ENCODE assay signal across 31 cellular contexts in the genomic region with DNA sequence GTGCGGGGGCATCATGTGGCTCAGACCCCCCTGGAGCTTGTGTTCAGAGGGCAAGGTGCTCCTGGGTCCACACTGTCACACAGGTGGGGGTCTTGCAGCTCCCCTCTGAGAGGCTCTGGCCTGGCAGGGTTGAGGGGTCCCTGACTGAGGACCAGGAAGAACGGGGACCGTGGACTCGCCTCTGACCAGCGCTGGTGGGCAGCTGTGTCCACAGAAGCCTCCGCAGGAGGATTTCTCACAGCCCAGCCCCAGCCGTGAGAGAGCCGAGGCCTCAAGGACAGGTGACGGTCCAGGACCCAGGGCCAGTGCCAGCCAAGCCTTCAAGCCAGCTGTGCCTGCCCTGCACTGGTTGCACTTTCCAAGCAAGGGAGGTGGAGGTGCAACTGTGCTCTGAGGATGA.
"Had no signal": no experiment of that assay in that cellular context is flagged by ENCODE, and none has a peak within 500 bp of the region (broad histone marks: within the 10 kb centered on the region; RNA-seq: fewer than 3 reads in every experiment).

No MANE protein-coding gene starts in this region.

- H3K27ac Mint-ChIP-seq: activated B cell treated with CpG ODN at 0.5 μM for 24 hours; activated CD4-positive, alpha-beta memory T cell treated with anti-CD3 and anti-CD28 coated beads for 36 hours; activated naive CD4-positive, alpha-beta T cell treated with anti-CD3 and anti-CD28 coated beads for 36 hours; activated naive CD4-positive, alpha-beta T cell treated with anti-CD3 and anti-CD28 coated beads, Interleukin-2, amount 50 U/mL, for 72 hours; activated T-helper 1 cell treated with anti-CD3 and anti-CD28 coated beads, Interleukin-12 subunit alpha, Interleukin-12 subunit beta, Interleukin-2, Interleukin-4 antibody, amounts not matched to agents 30 ng/mL and 10 ng/mL and 1 ng/mL, durations not matched to agents 14 hours and 24 hours and 36 hours; T-helper 17 cell had no signal

- DNase-seq: activated B cell treated with CpG ODN at 0.5 μM for 24 hours; activated CD4-positive, alpha-beta memory T cell treated with anti-CD3 and anti-CD28 coated beads for 36 hours; activated CD4-positive, alpha-beta T cell treated with anti-CD3 and anti-CD28 coated beads for 4 hours; activated CD4-positive, alpha-beta T cell treated with anti-CD3 and anti-CD28 coated beads, Interleukin-2, amount 50 U/mL, for 1 hour; activated CD4-positive, CD25-positive, alpha-beta regulatory T cell treated with anti-CD3 and anti-CD28 coated beads, Interleukin-2, amount 50 U/mL, for 72 hours; activated CD8-positive, alpha-beta memory T cell treated with anti-CD3 and anti-CD28 coated beads, Interleukin-2, amount 50 U/mL, for 4 hours; activated gamma-delta T cell treated with Interleukin-2 at 50 U/mL for 16 hours; activated naive CD4-positive, alpha-beta T cell treated with anti-CD3 and anti-CD28 coated beads for 36 hours; activated T-cell treated with anti-CD3 and anti-CD28 coated beads for 4 hours; activated T-cell treated with anti-CD3 and anti-CD28 coated beads, Interleukin-2, amount 50 U/mL, for 4 hours; amniotic stem cell; brain microvascular endothelial cell; Kasumi-1; KG1; MG63; NCI-H1048; NCI-H1105 treated with DMSO at 0.1 percent for 48 hours; NCI-H1694 treated with DMSO at 0.1 percent for 48 hours; NCI-H2029; NCI-H2227 treated with DMSO at 0.1 percent for 48 hours; NCI-H446; NCI-H510A treated with DMSO at 0.1 percent for 48 hours; NCI-H526 treated with DMSO at 0.1 percent for 48 hours; SIG-M5; T-cell; T-helper 17 cell had no signal

- H3K4me1 Mint-ChIP-seq: activated B cell treated with CpG ODN at 0.5 μM for 24 hours had no signal

- ATAC-seq: activated naive CD4-positive, alpha-beta T cell treated with anti-CD3 and anti-CD28 coated beads, Interleukin-2, amount 50 U/mL, for 72 hours; activated T-cell treated with anti-CD3 and anti-CD28 coated beads, Interleukin-2, amount 50 U/mL, for 4 hours; SK-N-SH treated with all-trans-retinoic acid at 6 μM for 48 hours; T-cell; T-helper 17 cell had no signal

- H3K27me3 ChIP-seq: brain microvascular endothelial cell, cardiac muscle cell had no signal

- H3K36me3 ChIP-seq: brain microvascular endothelial cell, cardiac muscle cell, MG63 had no signal

- H3K9me3 ChIP-seq: MG63 had no signal

- H3K4me3 ChIP-seq: cardiac muscle cell, MG63 had no signal

- H3K9me3 Mint-ChIP-seq: activated B cell treated with CpG ODN at 0.5 μM for 24 hours; activated CD4-positive, alpha-beta memory T cell treated with anti-CD3 and anti-CD28 coated beads for 36 hours; activated naive CD4-positive, alpha-beta T cell treated with anti-CD3 and anti-CD28 coated beads for 36 hours; activated naive CD4-positive, alpha-beta T cell treated with anti-CD3 and anti-CD28 coated beads, Interleukin-2, amount 50 U/mL, for 72 hours; activated T-cell treated with anti-CD3 and anti-CD28 coated beads, Interleukin-2, amount 50 U/mL, for 4 hours; activated T-helper 1 cell treated with anti-CD3 and anti-CD28 coated beads, Interleukin-12 subunit alpha, Interleukin-12 subunit beta, Interleukin-2, Interleukin-4 antibody, amounts not matched to agents 30 ng/mL and 10 ng/mL and 1 ng/mL, durations not matched to agents 14 hours and 24 hours and 36 hours; T-cell had no signal

- H3K27ac ChIP-seq: brain microvascular endothelial cell, cardiac muscle cell, VCaP had no signal

- H3K4me3 Mint-ChIP-seq: activated B cell treated with CpG ODN at 0.5 μM for 24 hours; activated CD4-positive, alpha-beta memory T cell treated with anti-CD3 and anti-CD28 coated beads for 36 hours; activated naive CD4-positive, alpha-beta T cell treated with anti-CD3 and anti-CD28 coated beads for 36 hours; activated T-cell treated with anti-CD3 and anti-CD28 coated beads, Interleukin-2, amount 50 U/mL, for 4 hours; activated T-helper 1 cell treated with anti-CD3 and anti-CD28 coated beads, Interleukin-12 subunit alpha, Interleukin-12 subunit beta, Interleukin-2, Interleukin-4 antibody, amounts not matched to agents 30 ng/mL and 10 ng/mL and 1 ng/mL, durations not matched to agents 14 hours and 24 hours and 36 hours; T-cell; T-helper 17 cell had no signal

- H3K36me3 Mint-ChIP-seq: activated CD4-positive, alpha-beta memory T cell treated with anti-CD3 and anti-CD28 coated beads for 36 hours; activated naive CD4-positive, alpha-beta T cell treated with anti-CD3 and anti-CD28 coated beads, Interleukin-2, amount 50 U/mL, for 72 hours; T-cell had no signal

- H3K27me3 Mint-ChIP-seq: activated B cell treated with CpG ODN at 0.5 μM for 24 hours; activated CD4-positive, alpha-beta memory T cell treated with anti-CD3 and anti-CD28 coated beads for 36 hours had no signal
